2 cellular contexts compared by ENCODE assay signal in the genomic region with DNA sequence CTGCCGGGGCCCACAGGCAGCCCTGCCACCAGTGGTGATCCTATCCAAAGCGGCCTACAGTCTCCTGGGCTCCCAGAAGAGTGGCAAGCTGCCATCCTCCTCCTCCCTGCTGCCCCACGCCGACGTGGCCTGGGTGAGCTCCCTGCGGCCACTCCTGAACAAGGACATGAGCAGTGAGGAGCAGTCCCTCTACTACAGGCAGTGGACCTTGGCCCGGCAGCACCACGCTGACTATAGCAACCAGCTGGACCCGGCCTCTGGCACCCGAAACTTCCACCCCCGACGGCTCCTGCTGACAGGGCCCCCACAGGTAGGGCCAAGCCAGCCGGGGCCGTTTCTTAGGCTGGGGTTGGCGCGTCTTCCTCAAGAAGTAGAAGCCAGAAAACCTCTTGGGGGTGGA.
TF ChIP-seq lines count a peak whose summit lies in the region.

No MANE protein-coding gene starts in this region.

TF ChIP-seq in HepG2, 621 proteins besides CTCF, POLR2A, EP300 and RAD21 (continues in another document):
- no peak for TF ChIP-seq ZNF776 (CRISPR knock-in tag; IDR thresholded peaks at IDR 0.05)
- TF ChIP-seq ZNF460 (CRISPR knock-in tag; IDR thresholded peaks at IDR 0.05; ENCODE audit: borderline replicate concordance), result no peak
- TF ChIP-seq ZFP1 (CRISPR knock-in tag; IDR thresholded peaks at IDR 0.05), result no peak
- no peak for TF ChIP-seq NFKB2 (CRISPR knock-in tag; IDR thresholded peaks at IDR 0.05; ENCODE audit: borderline replicate concordance)
- peak; percentile 57 for TF ChIP-seq HNF4A (CRISPR knock-in tag; IDR thresholded peaks at IDR 0.05)
- TF ChIP-seq ZSCAN31 (CRISPR knock-in tag; IDR thresholded peaks at IDR 0.05; ENCODE audit: low read depth), result no peak
- peak; percentile 82 for TF ChIP-seq ZNF777 (CRISPR knock-in tag; IDR thresholded peaks at IDR 0.05)
- TF ChIP-seq SRSF9 (IDR thresholded peaks at IDR 0.05; ENCODE audit: borderline replicate concordance, insufficient read depth, low read depth, low read length, poor library complexity, severe bottlenecking), result no peak
- TF ChIP-seq, protein P1, sequence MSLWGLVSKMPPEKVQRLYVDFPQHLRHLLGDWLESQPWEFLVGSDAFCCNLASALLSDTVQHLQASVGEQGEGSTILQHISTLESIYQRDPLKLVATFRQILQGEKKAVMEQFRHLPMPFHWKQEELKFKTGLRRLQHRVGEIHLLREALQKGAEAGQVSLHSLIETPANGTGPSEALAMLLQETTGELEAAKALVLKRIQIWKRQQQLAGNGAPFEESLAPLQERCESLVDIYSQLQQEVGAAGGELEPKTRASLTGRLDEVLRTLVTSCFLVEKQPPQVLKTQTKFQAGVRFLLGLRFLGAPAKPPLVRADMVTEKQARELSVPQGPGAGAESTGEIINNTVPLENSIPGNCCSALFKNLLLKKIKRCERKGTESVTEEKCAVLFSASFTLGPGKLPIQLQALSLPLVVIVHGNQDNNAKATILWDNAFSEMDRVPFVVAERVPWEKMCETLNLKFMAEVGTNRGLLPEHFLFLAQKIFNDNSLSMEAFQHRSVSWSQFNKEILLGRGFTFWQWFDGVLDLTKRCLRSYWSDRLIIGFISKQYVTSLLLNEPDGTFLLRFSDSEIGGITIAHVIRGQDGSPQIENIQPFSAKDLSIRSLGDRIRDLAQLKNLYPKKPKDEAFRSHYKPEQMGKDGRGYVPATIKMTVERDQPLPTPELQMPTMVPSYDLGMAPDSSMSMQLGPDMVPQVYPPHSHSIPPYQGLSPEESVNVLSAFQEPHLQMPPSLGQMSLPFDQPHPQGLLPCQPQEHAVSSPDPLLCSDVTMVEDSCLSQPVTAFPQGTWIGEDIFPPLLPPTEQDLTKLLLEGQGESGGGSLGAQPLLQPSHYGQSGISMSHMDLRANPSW (CRISPR knock-in tag; IDR thresholded peaks at IDR 0.05; ENCODE audit: borderline replicate concordance), result no peak
- TF ChIP-seq PHF8 (CRISPR knock-in tag; IDR thresholded peaks at IDR 0.05), result no peak
- TF ChIP-seq, protein P2, sequence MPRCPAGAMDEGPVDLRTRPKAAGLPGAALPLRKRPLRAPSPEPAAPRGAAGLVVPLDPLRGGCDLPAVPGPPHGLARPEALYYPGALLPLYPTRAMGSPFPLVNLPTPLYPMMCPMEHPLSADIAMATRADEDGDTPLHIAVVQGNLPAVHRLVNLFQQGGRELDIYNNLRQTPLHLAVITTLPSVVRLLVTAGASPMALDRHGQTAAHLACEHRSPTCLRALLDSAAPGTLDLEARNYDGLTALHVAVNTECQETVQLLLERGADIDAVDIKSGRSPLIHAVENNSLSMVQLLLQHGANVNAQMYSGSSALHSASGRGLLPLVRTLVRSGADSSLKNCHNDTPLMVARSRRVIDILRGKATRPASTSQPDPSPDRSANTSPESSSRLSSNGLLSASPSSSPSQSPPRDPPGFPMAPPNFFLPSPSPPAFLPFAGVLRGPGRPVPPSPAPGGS (CRISPR knock-in tag; IDR thresholded peaks at IDR 0.05), result no peak
- no peak for TF ChIP-seq ZNF788 (CRISPR knock-in tag; IDR thresholded peaks at IDR 0.05; ENCODE audit: borderline replicate concordance)
- TF ChIP-seq, protein P3, sequence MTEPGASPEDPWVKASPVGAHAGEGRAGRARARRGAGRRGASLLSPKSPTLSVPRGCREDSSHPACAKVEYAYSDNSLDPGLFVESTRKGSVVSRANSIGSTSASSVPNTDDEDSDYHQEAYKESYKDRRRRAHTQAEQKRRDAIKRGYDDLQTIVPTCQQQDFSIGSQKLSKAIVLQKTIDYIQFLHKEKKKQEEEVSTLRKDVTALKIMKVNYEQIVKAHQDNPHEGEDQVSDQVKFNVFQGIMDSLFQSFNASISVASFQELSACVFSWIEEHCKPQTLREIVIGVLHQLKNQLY (CRISPR knock-in tag; IDR thresholded peaks at IDR 0.05), result no peak
- peak; percentile 28; the same call in 1 of the 2 replicates for TF ChIP-seq ZMYM3 (CRISPR knock-in tag; IDR thresholded peaks at IDR 0.05)
- 0 out of 2 replicates have a peak, but pooled peaks have one; percentile 62 for TF ChIP-seq ZNF773 (CRISPR knock-in tag; IDR thresholded peaks at IDR 0.05; ENCODE audit: borderline replicate concordance)
- TF ChIP-seq, protein P4, sequence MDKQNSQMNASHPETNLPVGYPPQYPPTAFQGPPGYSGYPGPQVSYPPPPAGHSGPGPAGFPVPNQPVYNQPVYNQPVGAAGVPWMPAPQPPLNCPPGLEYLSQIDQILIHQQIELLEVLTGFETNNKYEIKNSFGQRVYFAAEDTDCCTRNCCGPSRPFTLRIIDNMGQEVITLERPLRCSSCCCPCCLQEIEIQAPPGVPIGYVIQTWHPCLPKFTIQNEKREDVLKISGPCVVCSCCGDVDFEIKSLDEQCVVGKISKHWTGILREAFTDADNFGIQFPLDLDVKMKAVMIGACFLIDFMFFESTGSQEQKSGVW (CRISPR knock-in tag; IDR thresholded peaks at IDR 0.05; ENCODE audit: borderline replicate concordance), result no peak
- TF ChIP-seq, protein P5, sequence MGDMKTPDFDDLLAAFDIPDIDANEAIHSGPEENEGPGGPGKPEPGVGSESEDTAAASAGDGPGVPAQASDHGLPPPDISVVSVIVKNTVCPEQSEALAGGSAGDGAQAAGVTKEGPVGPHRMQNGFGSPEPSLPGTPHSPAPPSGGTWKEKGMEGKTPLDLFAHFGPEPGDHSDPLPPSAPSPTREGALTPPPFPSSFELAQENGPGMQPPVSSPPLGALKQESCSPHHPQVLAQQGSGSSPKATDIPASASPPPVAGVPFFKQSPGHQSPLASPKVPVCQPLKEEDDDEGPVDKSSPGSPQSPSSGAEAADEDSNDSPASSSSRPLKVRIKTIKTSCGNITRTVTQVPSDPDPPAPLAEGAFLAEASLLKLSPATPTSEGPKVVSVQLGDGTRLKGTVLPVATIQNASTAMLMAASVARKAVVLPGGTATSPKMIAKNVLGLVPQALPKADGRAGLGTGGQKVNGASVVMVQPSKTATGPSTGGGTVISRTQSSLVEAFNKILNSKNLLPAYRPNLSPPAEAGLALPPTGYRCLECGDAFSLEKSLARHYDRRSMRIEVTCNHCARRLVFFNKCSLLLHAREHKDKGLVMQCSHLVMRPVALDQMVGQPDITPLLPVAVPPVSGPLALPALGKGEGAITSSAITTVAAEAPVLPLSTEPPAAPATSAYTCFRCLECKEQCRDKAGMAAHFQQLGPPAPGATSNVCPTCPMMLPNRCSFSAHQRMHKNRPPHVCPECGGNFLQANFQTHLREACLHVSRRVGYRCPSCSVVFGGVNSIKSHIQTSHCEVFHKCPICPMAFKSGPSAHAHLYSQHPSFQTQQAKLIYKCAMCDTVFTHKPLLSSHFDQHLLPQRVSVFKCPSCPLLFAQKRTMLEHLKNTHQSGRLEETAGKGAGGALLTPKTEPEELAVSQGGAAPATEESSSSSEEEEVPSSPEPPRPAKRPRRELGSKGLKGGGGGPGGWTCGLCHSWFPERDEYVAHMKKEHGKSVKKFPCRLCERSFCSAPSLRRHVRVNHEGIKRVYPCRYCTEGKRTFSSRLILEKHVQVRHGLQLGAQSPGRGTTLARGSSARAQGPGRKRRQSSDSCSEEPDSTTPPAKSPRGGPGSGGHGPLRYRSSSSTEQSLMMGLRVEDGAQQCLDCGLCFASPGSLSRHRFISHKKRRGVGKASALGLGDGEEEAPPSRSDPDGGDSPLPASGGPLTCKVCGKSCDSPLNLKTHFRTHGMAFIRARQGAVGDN (CRISPR knock-in tag; IDR thresholded peaks at IDR 0.05), result peak; percentile 79
- TF ChIP-seq KDM2A (CRISPR knock-in tag; IDR thresholded peaks at IDR 0.05; ENCODE audit: borderline replicate concordance, low read depth), result 0 out of 2 replicates have a peak, but pooled peaks have one; percentile 27
- TF ChIP-seq HOXD1 (CRISPR knock-in tag; IDR thresholded peaks at IDR 0.05), result no peak
- no peak for TF ChIP-seq ZNF674 (CRISPR knock-in tag; IDR thresholded peaks at IDR 0.05; ENCODE audit: low read depth)

TF ChIP-seq in H1, 55 proteins besides CTCF, POLR2A, EP300 and RAD21:
- no peak for TF ChIP-seq CEBPB (IDR thresholded peaks at IDR 0.05; ENCODE audit: low read depth, low read length)
- TF ChIP-seq ZNF274 (IDR thresholded peaks at IDR 0.05; ENCODE audit: borderline replicate concordance, extremely low read depth, low read length), result no peak
- no peak for TF ChIP-seq RXRA (IDR thresholded peaks at IDR 0.05; ENCODE audit: insufficient read depth, low read depth, low read length)
- no peak for TF ChIP-seq KDM1A (IDR thresholded peaks at IDR 0.05; ENCODE audit: borderline replicate concordance, low read length)
- no peak for TF ChIP-seq POLR2AphosphoS5 (IDR thresholded peaks at IDR 0.05; ENCODE audit: low read depth, low read length)
- no peak for TF ChIP-seq RBBP5 (IDR thresholded peaks at IDR 0.05; ENCODE audit: borderline replicate concordance, low read depth, low read length)
- no peak for TF ChIP-seq HDAC2 (IDR thresholded peaks at IDR 0.05; ENCODE audit: borderline replicate concordance in 1 of 2, low read depth in 2 of 2, low read length in 2 of 2)
- no peak for TF ChIP-seq KDM5A (IDR thresholded peaks at IDR 0.05; ENCODE audit: low read length)
- TF ChIP-seq CREB1 (IDR thresholded peaks at IDR 0.05), result no peak
- TF ChIP-seq CBX8 (IDR thresholded peaks at IDR 0.05; ENCODE audit: borderline replicate concordance, low read depth, low read length), result no peak
- no peak for TF ChIP-seq KDM4A (IDR thresholded peaks at IDR 0.05; ENCODE audit: low read depth, low read length, severe bottlenecking)
- TF ChIP-seq GABPA (IDR thresholded peaks at IDR 0.05; ENCODE audit: borderline replicate concordance, insufficient read depth, low read length), result no peak
- no peak for TF ChIP-seq FOSL1 (IDR thresholded peaks at IDR 0.05; ENCODE audit: insufficient read depth, low read depth, low read length)
- TF ChIP-seq BRCA1 (IDR thresholded peaks at IDR 0.05; ENCODE audit: low read depth, low read length), result no peak
- TF ChIP-seq JUND (IDR thresholded peaks at IDR 0.05; ENCODE audit: low read length), result no peak
TF ChIP-seq in H1: peak in this region for 0.
